9 cellular contexts compared by ENCODE assay signal in genomic region chr1:11692899-11693590, GRCh38. TPM values are rescaled to one million over a fixed set of nuclear protein-coding genes. Genes with fewer than 3 reads are reported as not detected.
DNase-seq lines count a peak whose midpoint lies in the region; ATAC-seq and TF ChIP-seq lines count a peak whose summit lies in the region.
"Had no signal": no experiment of that assay in that cellular context is flagged by ENCODE, and none has a peak within 500 bp of the region (broad histone marks: within the 10 kb centered on the region; RNA-seq: fewer than 3 reads in every experiment).

No MANE protein-coding gene starts in this region.

- no peaks in the 10 kb centered on the region for H3K9me2 ChIP-seq in PC-9 (ENCODE audit: insufficient read depth)

- H2AFZ ChIP-seq in PC-9, result no peak overlapping the region

- ATAC-seq in activated naive CD8-positive, alpha-beta T cell treated with anti-CD3 and anti-CD28 coated beads, Interleukin-2, amount 50 U/mL, for 24 hours, result peak; percentile 87
- ATAC-seq in lung (ENCODE audit: insufficient read depth, low FRiP score) (peak; percentile 73), upper lobe of right lung (peak; percentile 50)

- BruUV-seq in PC-9 (replicated peaks; lab: Mats Ljungman, UMichigan), result no TSS peak

- H3K27ac ChIP-seq in PC-9 (no peak overlapping the region), lung (ENCODE audit: low read depth in 1 of 2, low read length in 1 of 2) (no peak overlapping the region), upper lobe of right lung (no peak overlapping the region)
- H3K27ac ChIP-seq: KMS-11 had no signal

- intact Hi-C loops in PC-9 (cut with micrococcal nuclease; ENCODE audit: unreplicated experiment) (no loop called here), upper lobe of right lung (cut with DNase I) (no loop called here)

- peaks cover 13% of the 10 kb centered on the region for H3K27me3 ChIP-seq in PC-9 (ENCODE audit: insufficient read depth, low read depth)
- peaks cover 13% of the 10 kb centered on the region for H3K27me3 ChIP-seq in lung (ENCODE audit: control insufficient read depth, insufficient read depth)
- peaks cover 56% of the 10 kb centered on the region for H3K27me3 ChIP-seq in upper lobe of right lung

- no peak overlapping the region for H3K4me3 ChIP-seq in PC-9
- H3K4me3 ChIP-seq in lung, result no peak overlapping the region
- H3K4me3 ChIP-seq in upper lobe of right lung, result no peak overlapping the region

- 13 to 22% methylated on average over 7 of the region's 7 CpGs for WGBS in lung, 2 donors

- no peaks in the 10 kb centered on the region for H3K36me3 Mint-ChIP-seq in activated naive CD8-positive, alpha-beta T cell treated with anti-CD3 and anti-CD28 coated beads, Interleukin-2, amount 50 U/mL, for 24 hours (ENCODE audit: low read depth)

- no peaks in the 10 kb centered on the region for H3K36me3 ChIP-seq in PC-9 (ENCODE audit: low read depth)
- no peaks in the 10 kb centered on the region for H3K36me3 ChIP-seq in lung (ENCODE audit: control insufficient read depth in 2 of 2, insufficient read depth in 2 of 2, low read length in 2 of 2)
- H3K36me3 ChIP-seq in upper lobe of right lung, result no peaks in the 10 kb centered on the region

- H3K9me3 ChIP-seq in PC-9 (ENCODE audit: insufficient read depth, low read depth) (no peaks in the 10 kb centered on the region), lung (ENCODE audit: control insufficient read depth in 2 of 2, insufficient read depth in 1 of 2, low read length in 1 of 2) (peaks cover 0 to 1% of the 10 kb centered on the region in 2 donors), upper lobe of right lung (no peaks in the 10 kb centered on the region)

- peak overlapping the region; percentile 44; the same call in 1 of the 2 replicates for H3K4me2 ChIP-seq in PC-9
- H3K4me2 ChIP-seq: KMS-11 had no signal

- peaks cover 11% of the 10 kb centered on the region; the same call in 1 of the 2 replicates for H3K4me1 ChIP-seq in PC-9 (replicated peaks; ENCODE audit: insufficient read depth)
- H3K4me1 ChIP-seq in lung (ENCODE audit: control insufficient read depth in 2 of 2, insufficient read depth in 2 of 2, low read length in 2 of 2), result peaks cover 0 to 7% of the 10 kb centered on the region in 2 donors
- H3K4me1 ChIP-seq in upper lobe of right lung, result peaks cover 9% of the 10 kb centered on the region

- CTCF ChIA-PET in PC-9 (lab: Charles Lee), result no interaction called here

- DNase-seq in G401 (ENCODE audit: low spot score), result peak; percentile 25
- peak; percentile 45 to 49 for DNase-seq in PC-9
- peak; percentile 51 for DNase-seq in activated naive CD8-positive, alpha-beta T cell treated with anti-CD3 and anti-CD28 coated beads, Interleukin-2, amount 50 U/mL, for 24 hours
- no peak for DNase-seq in lung (ENCODE audit: low spot score)
- no peak for DNase-seq in upper lobe of right lung
- DNase-seq in foreskin melanocyte, result no peak
- no peak for DNase-seq in NCI-H82 (lab: John Stamatoyannopoulos, UW)
- no peak for DNase-seq in inferior parietal cortex (ENCODE audit: extremely low spot score)

- in situ Hi-C loops in G401 (cut with HindIII; ENCODE audit: low sequenced_read_pairs), result no loop called here

- H3F3A ChIP-seq in PC-9 (ENCODE audit: insufficient read depth, low read depth), result no peaks in the 10 kb centered on the region

- peaks cover 24% of the 10 kb centered on the region for H3K4me1 Mint-ChIP-seq in activated naive CD8-positive, alpha-beta T cell treated with anti-CD3 and anti-CD28 coated beads, Interleukin-2, amount 50 U/mL, for 24 hours

- POLR2A ChIA-PET in PC-9 (lab: Charles Lee; ENCODE audit: unreplicated experiment), result no interaction called here

- TF ChIP-seq CTCF in PC-9 (conservative IDR thresholded peaks at IDR 0.05) (no peak), lung (IDR thresholded peaks at IDR 0.05; ENCODE audit: control extremely low read depth, extremely low read depth) (no peak), upper lobe of right lung (IDR thresholded peaks at IDR 0.05) (no peak)

- no peaks in the 10 kb centered on the region for H3K9me3 Mint-ChIP-seq in activated naive CD8-positive, alpha-beta T cell treated with anti-CD3 and anti-CD28 coated beads, Interleukin-2, amount 50 U/mL, for 24 hours

- H3K27ac Mint-ChIP-seq in activated naive CD8-positive, alpha-beta T cell treated with anti-CD3 and anti-CD28 coated beads, Interleukin-2, amount 50 U/mL, for 24 hours, result no peak overlapping the region

- H3K27me3 Mint-ChIP-seq in activated naive CD8-positive, alpha-beta T cell treated with anti-CD3 and anti-CD28 coated beads, Interleukin-2, amount 50 U/mL, for 24 hours, result peaks cover 36% of the 10 kb centered on the region

- H4K20me1 ChIP-seq in PC-9 (ENCODE audit: insufficient read depth), result no peaks in the 10 kb centered on the region

- H3K4me3 Mint-ChIP-seq in activated naive CD8-positive, alpha-beta T cell treated with anti-CD3 and anti-CD28 coated beads, Interleukin-2, amount 50 U/mL, for 24 hours, result peak overlapping the region; percentile 3

- H3K79me2 ChIP-seq in PC-9 (ENCODE audit: low read depth), result no peaks in the 10 kb centered on the region

RNA-seq across cellular contexts. Expression of gene DRAXIN, which starts 1.5 kb away (rescaled TPM):
- 0.14 and 1.4 TPM in 2 replicates for total RNA-seq in G401 (2014; rRNA removed; shearing (Covaris generic))
- not detected in 2 replicates for total RNA-seq in PC-9 (2021)
- under 1 TPM; 0.06 to 0.31 TPM for total RNA-seq in lung
- polyA plus RNA-seq in lung, result under 1 TPM; 0.04 to 0.22 TPM
- total RNA-seq in upper lobe of right lung, result 0.09 TPM

RNA-seq across cellular contexts. Expression of gene MAD2L2, which starts 12.1 kb away (rescaled TPM):
- 144 and 155 TPM in 2 replicates for total RNA-seq in G401 (2014; rRNA removed; shearing (Covaris generic))
- total RNA-seq in PC-9 (2021) (52.9 and 58.9 TPM in 2 replicates), lung (10 to 100 TPM; 23.4 to 28.1 TPM), upper lobe of right lung (23.5 TPM)
- 10 to 100 TPM; 32.8 to 61.9 TPM for polyA plus RNA-seq in lung

RNA-seq across cellular contexts. Expression of gene FBXO6, which starts 29.0 kb away (rescaled TPM):
- 3.1 TPM in 1 of 2 replicates, not detected in the other for total RNA-seq in G401 (2014; rRNA removed; shearing (Covaris generic))
- 4.4 and 7.1 TPM in 2 replicates for total RNA-seq in PC-9 (2021)
- total RNA-seq in lung, result 10 to 100 TPM in 1 of 2 donors, 1 to 10 TPM in 1; 8.7 to 14.7 TPM
- polyA plus RNA-seq in lung, result 10 to 100 TPM; 18.3 to 32.0 TPM
- total RNA-seq in upper lobe of right lung, result 16.7 TPM

RNA-seq across cellular contexts. Expression of gene FBXO44, which starts 38.4 kb away (rescaled TPM):
- 37.7 and 39.7 TPM in 2 replicates for total RNA-seq in G401 (2014; rRNA removed; shearing (Covaris generic))
- total RNA-seq in PC-9 (2021) (31.9 and 32.4 TPM in 2 replicates), lung (10 to 100 TPM; 14.0 to 14.4 TPM), upper lobe of right lung (19.8 TPM)
- 10 to 100 TPM; 10.6 to 19.6 TPM for polyA plus RNA-seq in lung

RNA-seq across cellular contexts. Expression of gene FBXO2, which starts 38.8 kb away (rescaled TPM):
- total RNA-seq in G401 (2014; rRNA removed; shearing (Covaris generic)), result 138 and 175 TPM in 2 replicates
- total RNA-seq in PC-9 (2021) (40.3 and 74.0 TPM in 2 replicates), lung (10 to 100 TPM in 1 of 2 donors, under 1 TPM in 1; 0.20 to 10.7 TPM), upper lobe of right lung (11.2 TPM)
- 10 to 100 TPM in 1 of 2 donors, 1 to 10 TPM in 1; 9.5 to 12.5 TPM for polyA plus RNA-seq in lung

Comparison
In these comparisons a context has a peak if more than half of its experiments do, and no peak if none do; other contexts are left out.
1. DNase-seq: peak in G401 (single experiment), PC-9 (2 of 2) and activated naive CD8-positive, alpha-beta T cell treated with anti-CD3 and anti-CD28 coated beads, Interleukin-2, amount 50 U/mL, for 24 hours (single experiment); none in lung (single experiment), upper lobe of right lung (single experiment), foreskin melanocyte (single experiment), NCI-H82 (single experiment) and inferior parietal cortex (single experiment).
2. Peak in every context shown above with its lines, with median percentiles within 50 percentile points of each other: ATAC-seq.